8 cellular contexts compared by ENCODE assay signal in the genomic region with DNA sequence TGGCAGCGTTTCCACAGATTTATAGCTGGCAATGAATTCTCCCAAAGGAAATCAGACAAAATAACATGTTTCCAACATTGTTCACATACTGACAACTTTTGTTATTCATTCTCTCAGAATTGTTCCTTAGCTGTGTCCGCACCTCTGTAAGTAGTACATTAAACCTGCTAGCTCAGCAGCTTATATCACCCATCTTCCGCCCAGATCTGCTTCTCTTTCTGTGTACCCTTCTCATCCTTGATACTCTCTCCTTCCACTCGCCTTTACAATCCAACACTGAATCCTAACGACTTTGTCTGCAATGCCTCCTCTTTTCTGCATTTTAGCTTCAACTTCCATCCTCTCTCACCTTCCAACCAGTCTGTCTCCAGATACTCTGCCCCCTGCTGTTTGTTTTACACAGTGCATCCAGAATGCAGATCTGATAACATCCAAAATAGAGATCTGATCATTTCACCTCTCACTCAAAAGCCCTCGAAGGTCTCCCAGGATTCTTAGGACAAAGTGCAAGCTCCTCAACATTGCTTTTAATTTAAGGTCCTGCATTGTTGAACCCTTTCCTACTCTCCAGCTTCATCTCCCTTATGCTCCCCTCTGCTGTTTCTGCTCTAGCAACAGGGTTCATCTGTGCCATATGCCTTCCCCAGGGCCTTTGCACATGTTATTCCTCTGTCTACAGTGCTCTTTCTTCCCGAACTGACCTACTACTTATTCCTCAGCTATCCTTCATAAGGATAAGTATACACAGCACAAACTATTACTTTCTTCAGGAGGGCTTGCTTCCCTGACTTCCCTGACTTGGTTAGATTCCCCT.
DNase-seq lines count a peak whose midpoint lies in the region; ATAC-seq, FAIRE-seq and TF ChIP-seq lines count a peak whose summit lies in the region.

No MANE protein-coding gene starts in this region.

- H3K36me3 ChIP-seq in OCI-LY1 (ENCODE audit: insufficient read depth, low read length) (no peaks in the 10 kb centered on the region), brain microvascular endothelial cell (replicated peaks) (no peaks in the 10 kb centered on the region), prostate gland (no peaks in the 10 kb centered on the region)

- no peaks in the 10 kb centered on the region for H3K9me2 ChIP-seq in OCI-LY1 (ENCODE audit: low read depth, low read length)

- no peaks in the 10 kb centered on the region for H3F3A ChIP-seq in OCI-LY1 (ENCODE audit: insufficient read depth, low read length)

- WGBS in A549 (ENCODE audit: missing lambda C conversion rate): 36% methylated on average over 7 of the region's 7 CpGs
- 68% methylated on average over 7 of the region's 7 CpGs for WGBS in prostate gland

- H3K79me2 ChIP-seq in OCI-LY1 (ENCODE audit: insufficient read depth, low read length): no peaks in the 10 kb centered on the region

- FAIRE-seq in A549 (lab: Jason Lieb, UNC): peak; percentile 13

- H3K27me3 ChIP-seq in OCI-LY1 (ENCODE audit: insufficient read depth, low read length) (no peaks in the 10 kb centered on the region), brain microvascular endothelial cell (replicated peaks) (no peaks in the 10 kb centered on the region), prostate gland (replicated peaks; ENCODE audit: insufficient read depth) (no peaks in the 10 kb centered on the region)

- H3K4me2 ChIP-seq in A549: no peak overlapping the region
- no peak overlapping the region for H3K4me2 ChIP-seq in OCI-LY1 (ENCODE audit: low read length)

- no peak for TF ChIP-seq POLR2A in A549 (IDR thresholded peaks at IDR 0.05; ENCODE audit: low read length)
- no peak for TF ChIP-seq POLR2A in prostate gland (IDR thresholded peaks at IDR 0.05)

- no peaks in the 10 kb centered on the region for H4K20me1 ChIP-seq in OCI-LY1 (ENCODE audit: insufficient read depth, low read length)

- H2AFZ ChIP-seq in OCI-LY1 (ENCODE audit: low read length): no peak overlapping the region

- POLR2A ChIA-PET in A549 (lab: Yijun Ruan, JAX): no interaction called here

- peak; percentile 40 for TF ChIP-seq CTCF in A549 (IDR thresholded peaks at IDR 0.05)
- peak; percentile 52 for TF ChIP-seq CTCF in OCI-LY1 (IDR thresholded peaks at IDR 0.05; ENCODE audit: low read length)
- peak; percentile 62 for TF ChIP-seq CTCF in brain microvascular endothelial cell (IDR thresholded peaks at IDR 0.05; ENCODE audit: low read depth, low read length, missing control alignments)
- peak in 1 of 4 experiments; percentile 9 for TF ChIP-seq CTCF in prostate gland (IDR thresholded peaks at IDR 0.05)

- no peak overlapping the region for H3K9ac ChIP-seq in OCI-LY1 (ENCODE audit: low read length)

- H3K4me3 ChIP-seq in A549: no peak overlapping the region
- H3K4me3 ChIP-seq in OCI-LY1 (ENCODE audit: low read depth, low read length, poor library complexity, severe bottlenecking): no peak overlapping the region
- H3K4me3 ChIP-seq in brain microvascular endothelial cell (ENCODE audit: low read depth, low read length): no peak overlapping the region
- no peak overlapping the region for H3K4me3 ChIP-seq in prostate gland

- in situ Hi-C loops in brain microvascular endothelial cell (cut with HindIII; ENCODE audit: low pct_ligation_motif_present, low sequenced_read_pairs): no loop called here

- H3K9me3 ChIP-seq in A549 (no peaks in the 10 kb centered on the region), OCI-LY1 (ENCODE audit: low read length) (no peaks in the 10 kb centered on the region), prostate gland (no peaks in the 10 kb centered on the region)

- H3K4me1 ChIP-seq in A549: no peaks in the 10 kb centered on the region
- no peaks in the 10 kb centered on the region for H3K4me1 ChIP-seq in OCI-LY1 (ENCODE audit: insufficient read depth, low read length, severe bottlenecking)
- H3K4me1 ChIP-seq in prostate gland (replicated peaks): no peaks in the 10 kb centered on the region

- peak in 1 of 2 experiments; percentile 73; a peak in 3 of 6 replicates for ATAC-seq in A549

- CTCF ChIA-PET in A549 (lab: Yijun Ruan, JAX): interaction anchor here (0.6 to 1.7 kb wide), 8 partner anchors 22 to 514 kb away, joined by 3 to 11 read pairs (median 4); no protein-coding TSS in a partner anchor

- H3K27ac ChIP-seq in A549 (no peak overlapping the region), OCI-LY1 (ENCODE audit: low read depth, low read length, poor library complexity, severe bottlenecking) (no peak overlapping the region), brain microvascular endothelial cell (no peak overlapping the region), prostate gland (no peak overlapping the region)

- intact Hi-C loops in prostate gland (cut with DNase I): loop anchor here (10.0 kb wide), 1 partner anchor 54 kb away; no protein-coding TSS in a partner anchor

- peak; percentile 5 to 22 for DNase-seq in A549 (ENCODE audit: low read depth in 1 of 2, low spot score in 1 of 2)
- DNase-seq in GM03348 (ENCODE audit: low spot score): peak; percentile 7
- DNase-seq in brain microvascular endothelial cell: peak; percentile 13
- DNase-seq in myocyte (ENCODE audit: low read depth): peak; percentile 8
- DNase-seq in prostate gland (ENCODE audit: low spot score): no peak
- DNase-seq in stimulated activated naive CD4-positive, alpha-beta T cell treated with Interleukin-2 at 50 U/mL for 16 hours (lab: John Stamatoyannopoulos, UW): no peak
- no peak for DNase-seq in GF-D8 (lab: John Stamatoyannopoulos, UW)

- peak in 1 of 2 experiments; percentile 30; a peak in 2 of 5 replicates for TF ChIP-seq RAD21 in A549 (conservative IDR thresholded peaks at IDR 0.05 in 1 of 2, IDR thresholded peaks at IDR 0.05 in 1 of 2)

- TF ChIP-seq EP300 in A549 (IDR thresholded peaks at IDR 0.05): no peak

TF ChIP-seq in A549, 52 proteins besides CTCF, POLR2A, EP300 and RAD21:
- no peak for TF ChIP-seq EHMT2 (IDR thresholded peaks at IDR 0.05; ENCODE audit: low read depth)
- no peak for TF ChIP-seq FOXS1 (CRISPR knock-in tag; IDR thresholded peaks at IDR 0.05)
- no peak for TF ChIP-seq ZNF302 (CRISPR knock-in tag; IDR thresholded peaks at IDR 0.05)
- TF ChIP-seq MAFK (IDR thresholded peaks at IDR 0.05; ENCODE audit: partially characterized antibody): peak; percentile 23
- no peak for TF ChIP-seq PBX3 (IDR thresholded peaks at IDR 0.05)
- no peak for TF ChIP-seq ZSCAN20 (CRISPR knock-in tag; IDR thresholded peaks at IDR 0.05)
- TF ChIP-seq, protein P1, sequence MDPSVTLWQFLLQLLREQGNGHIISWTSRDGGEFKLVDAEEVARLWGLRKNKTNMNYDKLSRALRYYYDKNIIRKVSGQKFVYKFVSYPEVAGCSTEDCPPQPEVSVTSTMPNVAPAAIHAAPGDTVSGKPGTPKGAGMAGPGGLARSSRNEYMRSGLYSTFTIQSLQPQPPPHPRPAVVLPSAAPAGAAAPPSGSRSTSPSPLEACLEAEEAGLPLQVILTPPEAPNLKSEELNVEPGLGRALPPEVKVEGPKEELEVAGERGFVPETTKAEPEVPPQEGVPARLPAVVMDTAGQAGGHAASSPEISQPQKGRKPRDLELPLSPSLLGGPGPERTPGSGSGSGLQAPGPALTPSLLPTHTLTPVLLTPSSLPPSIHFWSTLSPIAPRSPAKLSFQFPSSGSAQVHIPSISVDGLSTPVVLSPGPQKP (IDR thresholded peaks at IDR 0.05; ENCODE audit: low read depth, low read length): no peak
- peak; percentile 36; the same call in 1 of the 3 replicates for TF ChIP-seq SMC3 (IDR thresholded peaks at IDR 0.05)
- TF ChIP-seq CBX8 (IDR thresholded peaks at IDR 0.05): no peak
- TF ChIP-seq E2F6 (IDR thresholded peaks at IDR 0.05; ENCODE audit: borderline replicate concordance, low read depth): no peak
- no peak for TF ChIP-seq KDM1A (IDR thresholded peaks at IDR 0.05; ENCODE audit: low read depth)

Comparison
In these comparisons a context has a peak if more than half of its experiments do, and no peak if none do; other contexts are left out.
1. DNase-seq: peak in A549 (2 of 2), GM03348 (single experiment), brain microvascular endothelial cell (single experiment) and myocyte (single experiment); none in prostate gland (single experiment), stimulated activated naive CD4-positive, alpha-beta T cell treated with Interleukin-2 at 50 U/mL for 16 hours (single experiment) and GF-D8 (single experiment).